In the genomic region with DNA sequence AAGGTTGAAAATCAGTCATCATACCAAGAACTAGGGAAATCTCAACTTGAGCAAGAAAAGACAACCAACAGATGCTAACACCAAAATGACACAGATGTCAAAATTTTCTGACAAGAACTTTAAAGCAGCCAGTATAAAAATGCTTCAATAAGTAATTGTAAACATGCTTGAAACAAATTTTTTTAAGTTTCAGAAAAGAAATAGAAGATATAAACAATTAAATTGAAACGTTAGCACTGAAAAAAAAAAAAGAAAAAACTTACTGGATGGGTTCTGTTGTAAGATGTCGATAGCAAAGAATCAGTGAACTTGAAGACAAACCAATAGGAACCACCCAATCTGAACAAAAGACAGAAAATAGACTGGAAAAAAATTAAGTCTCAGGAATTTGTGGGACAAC, we compare ENCODE assay signal across 7 cellular contexts.
"Had no signal": no experiment of that assay in that cellular context is flagged by ENCODE, and none has a peak within 500 bp of the region (broad histone marks: within the 10 kb centered on the region; RNA-seq: fewer than 3 reads in every experiment).

No MANE protein-coding gene starts in this region.

- H3K9ac ChIP-seq: GM23248 had no signal

- H3K27ac ChIP-seq: GM23248 had no signal

- H3K4me1 ChIP-seq: HAP-1 had no signal

- H3K4me3 ChIP-seq: GM23248, HAP-1 had no signal

- DNase-seq: GM23248, GOT3, H7, IMR-90, KG1 had no signal

- H2AFZ ChIP-seq: GM23248 had no signal

- ATAC-seq: HCT116 had no signal
